Comparison of ENCODE assay signal across 34 cellular contexts in the genomic region with DNA sequence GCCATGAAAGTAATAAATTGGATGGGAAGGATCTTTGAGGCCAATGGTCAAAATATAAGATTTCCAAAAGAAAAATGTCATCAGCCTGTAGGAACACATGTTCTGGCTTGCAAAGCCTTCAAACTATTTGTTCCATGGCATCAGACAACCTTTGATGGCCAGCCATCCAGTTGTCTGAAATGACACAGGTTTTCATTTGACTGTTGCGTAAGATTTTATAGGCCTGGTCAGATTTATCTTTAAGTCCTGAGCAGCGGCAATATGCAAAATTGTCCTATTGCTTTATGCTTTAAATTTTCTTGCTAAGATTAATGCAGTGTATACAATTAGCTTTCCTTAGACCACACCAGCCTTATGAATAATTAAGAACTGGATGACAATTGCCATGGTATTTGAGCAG.
"Had no signal": no experiment of that assay in that cellular context is flagged by ENCODE, and none has a peak within 500 bp of the region (broad histone marks: within the 10 kb centered on the region; RNA-seq: fewer than 3 reads in every experiment).

No MANE protein-coding gene starts in this region.

- H3K4me1 ChIP-seq: adrenal gland, body of pancreas, breast epithelium had no signal

- H3K9me3 ChIP-seq: adrenal gland, body of pancreas, breast epithelium had no signal

- DNase-seq: activated B cell treated with CpG ODN at 0.5 μM for 24 hours; activated CD4-positive, alpha-beta memory T cell treated with anti-CD3 and anti-CD28 coated beads for 36 hours; activated CD4-positive, alpha-beta T cell treated with anti-CD3 and anti-CD28 coated beads for 4 hours; activated CD4-positive, alpha-beta T cell treated with anti-CD3 and anti-CD28 coated beads, Interleukin-2, amount 10 ng/mL, durations not matched to agents 24 days and 14 days; activated CD4-positive, alpha-beta T cell treated with anti-CD3 and anti-CD28 coated beads, Interleukin-2, amount 50 U/mL, for 1 hour; activated CD4-positive, alpha-beta T cell treated with anti-CD3 and anti-CD28 coated beads, Interleukin-2, amount 50 U/mL, for 4 hours; activated CD4-positive, CD25-positive, alpha-beta regulatory T cell treated with anti-CD3 and anti-CD28 coated beads, Interleukin-2, amount 50 U/mL, for 72 hours; activated CD8-positive, alpha-beta memory T cell treated with anti-CD3 and anti-CD28 coated beads, Interleukin-2, amount 50 U/mL, for 4 hours; activated CD8-positive, alpha-beta T cell treated with anti-CD3 and anti-CD28 coated beads for 36 hours; activated effector memory CD4-positive, alpha-beta T cell treated with anti-CD3 and anti-CD28 coated beads, Interleukin-2, amount 50 U/mL, for 16 hours; activated gamma-delta T cell treated with Interleukin-2 at 50 U/mL for 16 hours; activated naive CD4-positive, alpha-beta T cell; activated naive CD4-positive, alpha-beta T cell treated with anti-CD3 and anti-CD28 coated beads for 36 hours; activated naive CD4-positive, alpha-beta T cell treated with anti-CD3 and anti-CD28 coated beads, Interleukin-2, amount 50 U/mL, for 16 hours; activated naive CD8-positive, alpha-beta T cell treated with anti-CD3 and anti-CD28 coated beads for 36 hours; activated T-cell treated with anti-CD3 and anti-CD28 coated beads for 4 hours; activated T-cell treated with anti-CD3 and anti-CD28 coated beads, Interleukin-2, amount 50 U/mL, for 1 hour; activated T-cell treated with anti-CD3 and anti-CD28 coated beads, Interleukin-2, amount 50 U/mL, for 4 hours; activated T-cell treated with anti-CD3 and anti-CD28 coated beads, Interleukin-2, amount 50 U/mL, for 72 hours; adrenal gland; amniotic stem cell; aorta; body of pancreas; brain microvascular endothelial cell; central memory CD4-positive, alpha-beta T cell; T-helper 1 cell; T-helper 2 cell; T-helper 9 cell had no signal

- ATAC-seq: activated CD8-positive, alpha-beta T cell treated with anti-CD3 and anti-CD28 coated beads for 36 hours; activated naive CD4-positive, alpha-beta T cell treated with anti-CD3 and anti-CD28 coated beads, Interleukin-2, amount 50 U/mL, for 72 hours; activated T-cell treated with anti-CD3 and anti-CD28 coated beads, Interleukin-2, amount 50 U/mL, for 4 hours; activated T-cell treated with anti-CD3 and anti-CD28 coated beads, Interleukin-2, amount 50 U/mL, for 72 hours; activated T-helper 17 cell treated with anti-CD3 and anti-CD28 coated beads, Interleukin-2, amount 50 U/mL, for 72 hours; body of pancreas had no signal

- FAIRE-seq: astrocyte, TTC549 had no signal

- H3K27ac ChIP-seq: adrenal gland, body of pancreas, brain microvascular endothelial cell, breast epithelium, VCaP had no signal

- H3K36me3 ChIP-seq: adrenal gland, brain microvascular endothelial cell, breast epithelium had no signal

- H3K4me3 ChIP-seq: adrenal gland, body of pancreas, breast epithelium had no signal

- H3K27me3 ChIP-seq: adrenal gland, body of pancreas, brain microvascular endothelial cell, breast epithelium had no signal
